In genomic region chr5:18314192-18314778, GRCh38 we compare ENCODE assay signal across 8 cellular contexts.
A peak's percentile ranks its signal among the peaks of the same experiment; 100 is the strongest.
DNase-seq lines count a peak whose midpoint lies in the region; ATAC-seq and TF ChIP-seq lines count a peak whose summit lies in the region.

No MANE protein-coding gene starts in this region.

- TF ChIP-seq RAD21 in liver (IDR thresholded peaks at IDR 0.05), result peak; percentile 41 to 57

- H3K27me3 ChIP-seq in DOHH2 (ENCODE audit: control insufficient read depth, low read length) (no peaks in the 10 kb centered on the region), Karpas-422 (ENCODE audit: low read length) (no peaks in the 10 kb centered on the region), ascending aorta (no peaks in the 10 kb centered on the region), liver (ENCODE audit: control insufficient read depth in 4 of 4, insufficient read depth in 4 of 4, low read length in 3 of 4) (peaks cover 0 to under 1% (median 0%) of the 10 kb centered on the region in 4 donors)

- H3K36me3 ChIP-seq in DOHH2 (ENCODE audit: control insufficient read depth, low read length), result no peaks in the 10 kb centered on the region
- H3K36me3 ChIP-seq in Karpas-422 (ENCODE audit: insufficient read depth, low read length), result no peaks in the 10 kb centered on the region
- H3K36me3 ChIP-seq in ascending aorta, result no peaks in the 10 kb centered on the region
- H3K36me3 ChIP-seq in liver (ENCODE audit: control insufficient read depth in 4 of 4, insufficient read depth in 3 of 4, low read depth in 1 of 4, low read length in 3 of 4), result no peaks in the 10 kb centered on the region

- WGBS in liver, result 34% methylated on average over 6 of the region's 6 CpGs

- no peak overlapping the region for H3K4me3 ChIP-seq in DOHH2 (ENCODE audit: low read length)
- H3K4me3 ChIP-seq in Karpas-422 (ENCODE audit: low read length), result no peak overlapping the region
- no peak overlapping the region for H3K4me3 ChIP-seq in ascending aorta
- H3K4me3 ChIP-seq in liver (ENCODE audit: low read depth in 1 of 3, low read length in 3 of 3), result no peak overlapping the region

- TF ChIP-seq CTCF in DOHH2 (IDR thresholded peaks at IDR 0.05; ENCODE audit: low read depth, low read length, poor library complexity, severe bottlenecking) (peak; percentile 46), ascending aorta (IDR thresholded peaks at IDR 0.05) (peak; percentile 18 to 46 (median 33)), liver (IDR thresholded peaks at IDR 0.05; ENCODE audit: low read depth, low read length, missing input control) (peak; percentile 30)

- no peaks in the 10 kb centered on the region for H3F3A ChIP-seq in DOHH2 (ENCODE audit: control insufficient read depth, insufficient read depth)

- H3K9me2 ChIP-seq in DOHH2 (replicated peaks; ENCODE audit: control insufficient read depth, low read length) (no peaks in the 10 kb centered on the region), Karpas-422 (replicated peaks; ENCODE audit: insufficient read depth, low read length) (no peaks in the 10 kb centered on the region)

- intact Hi-C loops in ascending aorta (cut with DNase I), result no loop called here

- H4K20me1 ChIP-seq in DOHH2 (ENCODE audit: control insufficient read depth, insufficient read depth, low read depth, low read length) (no peaks in the 10 kb centered on the region), Karpas-422 (ENCODE audit: insufficient read depth, low read depth, low read length) (no peaks in the 10 kb centered on the region)

- H2AFZ ChIP-seq in Karpas-422 (ENCODE audit: low read length), result no peak overlapping the region

- ATAC-seq in GM19023 (IDR thresholded peaks at IDR 0.05; ENCODE audit: unreplicated experiment) (no peak), GM18868 (IDR thresholded peaks at IDR 0.05; ENCODE audit: unreplicated experiment) (no peak), GM19324 (IDR thresholded peaks at IDR 0.05; ENCODE audit: low FRiP score, unreplicated experiment) (no peak)

- H3K9me3 ChIP-seq in DOHH2 (ENCODE audit: control insufficient read depth, insufficient read depth, low read length) (no peaks in the 10 kb centered on the region), Karpas-422 (ENCODE audit: low read length) (no peaks in the 10 kb centered on the region), ascending aorta (no peaks in the 10 kb centered on the region), liver (ENCODE audit: control insufficient read depth in 4 of 4, low read length in 3 of 4) (no peaks in the 10 kb centered on the region)

- no peak overlapping the region for H3K9ac ChIP-seq in Karpas-422 (ENCODE audit: low read length)
- H3K9ac ChIP-seq in liver (ENCODE audit: low read depth in 1 of 2, low read length in 2 of 2), result no peak overlapping the region

- H3K4me1 ChIP-seq in DOHH2 (ENCODE audit: control insufficient read depth, low read length) (no peaks in the 10 kb centered on the region), Karpas-422 (ENCODE audit: low read length) (no peaks in the 10 kb centered on the region), ascending aorta (no peaks in the 10 kb centered on the region), liver (ENCODE audit: control insufficient read depth in 4 of 4, insufficient read depth in 4 of 4, low read length in 3 of 4) (no peaks in the 10 kb centered on the region)

- DNase-seq in Karpas-422 (peak; percentile 69), ascending aorta (ENCODE audit: low spot score in 2 of 2) (no peak), UCSD-AML1 (lab: John Stamatoyannopoulos, UW; ENCODE audit: unreplicated experiment) (no peak)

- H3K79me2 ChIP-seq in DOHH2 (ENCODE audit: control insufficient read depth, low read length) (no peaks in the 10 kb centered on the region), Karpas-422 (ENCODE audit: low read length) (no peaks in the 10 kb centered on the region)

- no peak overlapping the region for H3K27ac ChIP-seq in DOHH2 (ENCODE audit: low read depth, low read length)
- no peak overlapping the region for H3K27ac ChIP-seq in Karpas-422 (ENCODE audit: low read length)
- H3K27ac ChIP-seq in ascending aorta, result no peak overlapping the region
- no peak overlapping the region for H3K27ac ChIP-seq in liver (ENCODE audit: low read depth in 1 of 2, low read length in 2 of 2)

- H3K4me2 ChIP-seq in DOHH2 (ENCODE audit: low read length) (no peak overlapping the region), Karpas-422 (ENCODE audit: low read depth, low read length, poor library complexity, severe bottlenecking) (no peak overlapping the region)

TF ChIP-seq in liver, 16 proteins besides CTCF, POLR2A, EP300 and RAD21:
- no peak for TF ChIP-seq YY1 (IDR thresholded peaks at IDR 0.05)
- TF ChIP-seq RXRA (IDR thresholded peaks at IDR 0.05), result no peak
- TF ChIP-seq REST (IDR thresholded peaks at IDR 0.05), result no peak
- TF ChIP-seq FOXA2 (IDR thresholded peaks at IDR 0.05), result no peak
- no peak for TF ChIP-seq SP1 (IDR thresholded peaks at IDR 0.05)
- TF ChIP-seq MAX (IDR thresholded peaks at IDR 0.05), result no peak
- no peak for TF ChIP-seq TAF1 (conservative IDR thresholded peaks at IDR 0.05)
- no peak for TF ChIP-seq FOXA1 (IDR thresholded peaks at IDR 0.05)
- no peak for TF ChIP-seq HNF4G (IDR thresholded peaks at IDR 0.05)
- TF ChIP-seq ATF3 (IDR thresholded peaks at IDR 0.05), result no peak
- no peak for TF ChIP-seq NR2F2 (IDR thresholded peaks at IDR 0.05)
- TF ChIP-seq ZBTB33 (IDR thresholded peaks at IDR 0.05), result no peak
- no peak for TF ChIP-seq JUND (IDR thresholded peaks at IDR 0.05)
- TF ChIP-seq HNF4A (conservative IDR thresholded peaks at IDR 0.05), result no peak
- TF ChIP-seq GABPA (IDR thresholded peaks at IDR 0.05 in 1 of 2, conservative IDR thresholded peaks at IDR 0.05 in 1 of 2), result no peak
TF ChIP-seq in liver: peak in this region for 0.
